Comparison of ENCODE assay signal across 8 cellular contexts in the genomic region with DNA sequence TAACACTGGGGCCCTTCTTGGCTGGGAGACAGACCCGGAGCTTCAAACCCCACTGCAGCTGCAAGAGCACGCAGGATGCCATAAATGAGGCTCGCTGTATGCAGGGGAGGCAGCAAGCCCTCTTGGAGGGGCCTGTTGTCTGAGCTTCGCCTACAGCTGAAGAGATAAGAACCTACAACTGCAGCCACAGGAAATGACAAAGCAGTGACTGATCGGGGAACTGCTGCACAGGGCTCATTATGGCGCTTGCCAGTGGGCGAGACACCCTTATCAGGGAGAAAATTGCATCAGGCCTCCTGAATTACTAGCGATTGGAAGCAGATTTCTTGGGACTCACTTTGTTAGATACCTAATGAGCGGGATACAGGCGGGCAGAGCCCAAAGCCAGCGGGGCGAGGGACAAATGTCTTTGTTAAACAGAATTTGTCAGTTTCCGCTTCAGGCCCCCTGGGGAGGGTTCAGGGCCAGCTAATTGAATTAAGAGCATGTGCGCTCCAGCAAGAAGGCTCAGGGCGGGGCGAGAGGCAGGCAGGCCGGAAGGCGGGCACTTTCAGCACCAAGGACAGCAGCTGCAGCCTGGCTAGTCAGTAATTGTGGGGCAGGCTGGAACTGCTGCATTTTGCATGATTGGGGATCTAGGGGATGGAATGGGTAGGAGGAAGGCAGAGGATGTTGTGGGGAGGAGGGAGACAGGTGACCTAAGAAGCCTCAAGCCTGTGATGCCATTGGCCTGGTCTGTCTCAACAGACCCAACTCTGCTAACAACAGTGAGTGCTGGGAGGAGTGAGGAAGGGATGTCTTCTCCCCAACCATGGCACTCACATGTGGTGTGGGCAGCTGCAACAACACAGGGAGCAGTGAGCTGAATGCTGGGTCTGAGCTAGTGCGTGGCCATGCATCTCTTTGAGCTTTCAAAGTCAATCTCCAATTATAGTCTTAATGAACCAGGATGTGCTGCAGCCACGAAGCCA. TPM values are rescaled to one million over a fixed set of nuclear protein-coding genes. Genes with fewer than 3 reads are reported as not detected.
DNase-seq lines count a peak whose midpoint lies in the region; ATAC-seq and TF ChIP-seq lines count a peak whose summit lies in the region.

No MANE protein-coding gene starts in this region.

- no peaks in the 10 kb centered on the region for H3K9me3 ChIP-seq in mucosa of descending colon

- DNase-seq in activated gamma-delta T cell treated with Interleukin-2 at 50 U/mL for 16 hours (peak; percentile 66), activated gamma-delta T cell (lab: John Stamatoyannopoulos, UW) (no peak), NCI-H774 (lab: John Stamatoyannopoulos, UW) (peak; percentile 49), epidermal melanocyte (ENCODE audit: insufficient read length, low spot score) (peak; percentile 79), mucosa of descending colon (peak; percentile 63 to 91 (median 83))
- DNase-seq in activated CD8-positive, alpha-beta memory T cell treated with anti-CD3 and anti-CD28 coated beads, Interleukin-2, amount 50 U/mL, for 1 hour (ENCODE audit: extremely low read depth), result peak; percentile 19
- peak; percentile 71 to 75 for DNase-seq in stimulated activated CD8-positive, alpha-beta memory T cell treated with anti-CD3 and anti-CD28 coated beads, Interleukin-7, amount 100 ng/mL, for 48 hours (ENCODE audit: extremely low read depth in 1 of 2, low read depth in 1 of 2)

- H3K36me3 ChIP-seq in mucosa of descending colon (ENCODE audit: low read depth), result no peaks in the 10 kb centered on the region

- no peak overlapping the region for H3K4me3 ChIP-seq in mucosa of descending colon

- no peaks in the 10 kb centered on the region for H3K4me1 ChIP-seq in mucosa of descending colon (ENCODE audit: low read depth)

- no peak for TF ChIP-seq CTCF in mucosa of descending colon (IDR thresholded peaks at IDR 0.05)

- intact Hi-C loops in mucosa of descending colon (cut with DNase I, micrococcal nuclease), result no loop called here

- ATAC-seq in mucosa of descending colon (peak; percentile 80), GM18858 (IDR thresholded peaks at IDR 0.05; ENCODE audit: unreplicated experiment) (no peak)

RNA-seq across cellular contexts. Expression of a gene that starts 55.3 kb away (rescaled TPM):
- total RNA-seq in mucosa of descending colon, result under 1 TPM in 1 of 3 donors, not detected in 2; 0.22 TPM
